Comparison of ENCODE assay signal across 24 cellular contexts in genomic region chr2:150413890-150414289, GRCh38.
"Had no signal": no experiment of that assay in that cellular context is flagged by ENCODE, and none has a peak within 500 bp of the region (broad histone marks: within the 10 kb centered on the region; RNA-seq: fewer than 3 reads in every experiment).

No MANE protein-coding gene starts in this region.

- H3K4me3 Mint-ChIP-seq: activated CD4-positive, alpha-beta memory T cell treated with anti-CD3 and anti-CD28 coated beads for 36 hours; activated CD4-positive, alpha-beta T cell treated with anti-CD3 and anti-CD28 coated beads, Interleukin-2, amount 10 ng/mL, durations not matched to agents 24 days and 14 days; activated naive CD4-positive, alpha-beta T cell treated with anti-CD3 and anti-CD28 coated beads, Interleukin-2, amount 10 ng/mL, durations not matched to agents 7 days and 5 days; activated T-cell treated with anti-CD3 and anti-CD28 coated beads, Interleukin-2, amount 50 U/mL, for 24 hours; effector memory CD8-positive, alpha-beta T cell; naive B cell; nephron progenitor cell had no signal

- DNase-seq: activated CD4-positive, alpha-beta memory T cell treated with anti-CD3 and anti-CD28 coated beads for 36 hours; activated CD8-positive, alpha-beta memory T cell treated with anti-CD3 and anti-CD28 coated beads, Interleukin-2, amount 50 U/mL, for 48 hours; activated gamma-delta T cell; activated naive CD4-positive, alpha-beta T cell treated with anti-CD3 and anti-CD28 coated beads, Interleukin-2, amount 10 ng/mL, durations not matched to agents 7 days and 5 days; activated T-cell treated with anti-CD3 and anti-CD28 coated beads, Interleukin-2, amount 50 U/mL, for 24 hours; amniotic stem cell; brain microvascular endothelial cell; cortex of kidney; effector memory CD8-positive, alpha-beta T cell; hippocampal formation; left cardiac atrium; left ventricle myocardium superior; naive B cell; nephron progenitor cell; right lobe of liver; stimulated activated CD4-positive, alpha-beta T cell treated with anti-CD3 and anti-CD28 coated beads, Interleukin-2, amount 100 ng/mL, for 48 hours; stimulated activated naive CD8-positive, alpha-beta T cell treated with anti-CD3 and anti-CD28 coated beads, Interleukin-15, Interleukin-2, amounts not matched to agents 100 U/mL and 50 U/mL, for 24 hours; WERI-Rb-1 had no signal

- H3K27ac Mint-ChIP-seq: activated CD4-positive, alpha-beta memory T cell treated with anti-CD3 and anti-CD28 coated beads for 36 hours; activated CD4-positive, alpha-beta T cell treated with anti-CD3 and anti-CD28 coated beads, Interleukin-2, amount 10 ng/mL, durations not matched to agents 24 days and 14 days; activated naive CD4-positive, alpha-beta T cell treated with anti-CD3 and anti-CD28 coated beads, Interleukin-2, amount 10 ng/mL, durations not matched to agents 7 days and 5 days; activated T-cell treated with anti-CD3 and anti-CD28 coated beads, Interleukin-2, amount 50 U/mL, for 24 hours; effector memory CD8-positive, alpha-beta T cell; naive B cell; nephron progenitor cell; progenitor cell of endocrine pancreas had no signal

- H3K9me3 ChIP-seq: gastroesophageal sphincter, neutrophil, right lobe of liver, thoracic aorta had no signal

- H3K36me3 Mint-ChIP-seq: activated CD4-positive, alpha-beta memory T cell treated with anti-CD3 and anti-CD28 coated beads for 36 hours; activated naive CD4-positive, alpha-beta T cell treated with anti-CD3 and anti-CD28 coated beads, Interleukin-2, amount 10 ng/mL, durations not matched to agents 7 days and 5 days; naive B cell had no signal

- H3K4me1 Mint-ChIP-seq: activated CD4-positive, alpha-beta T cell treated with anti-CD3 and anti-CD28 coated beads, Interleukin-2, amount 10 ng/mL, durations not matched to agents 24 days and 14 days; activated naive CD4-positive, alpha-beta T cell treated with anti-CD3 and anti-CD28 coated beads, Interleukin-2, amount 10 ng/mL, durations not matched to agents 7 days and 5 days; naive B cell had no signal

- H3K27me3 ChIP-seq: brain microvascular endothelial cell, gastroesophageal sphincter, neutrophil, right lobe of liver had no signal

- H3K27ac ChIP-seq: brain microvascular endothelial cell, gastroesophageal sphincter, neutrophil, right lobe of liver, thoracic aorta, WERI-Rb-1 had no signal

- H3K27me3 Mint-ChIP-seq: activated CD4-positive, alpha-beta memory T cell treated with anti-CD3 and anti-CD28 coated beads for 36 hours; activated CD4-positive, alpha-beta T cell treated with anti-CD3 and anti-CD28 coated beads, Interleukin-2, amount 10 ng/mL, durations not matched to agents 24 days and 14 days; activated naive CD4-positive, alpha-beta T cell treated with anti-CD3 and anti-CD28 coated beads, Interleukin-2, amount 10 ng/mL, durations not matched to agents 7 days and 5 days; activated T-cell treated with anti-CD3 and anti-CD28 coated beads, Interleukin-2, amount 50 U/mL, for 24 hours; effector memory CD8-positive, alpha-beta T cell; naive B cell; progenitor cell of endocrine pancreas had no signal

- H3K9me3 Mint-ChIP-seq: activated CD4-positive, alpha-beta T cell treated with anti-CD3 and anti-CD28 coated beads, Interleukin-2, amount 10 ng/mL, durations not matched to agents 24 days and 14 days; activated T-cell treated with anti-CD3 and anti-CD28 coated beads, Interleukin-2, amount 50 U/mL, for 24 hours had no signal

- H3K4me1 ChIP-seq: right lobe of liver had no signal

- ATAC-seq: activated CD4-positive, CD25-positive, alpha-beta regulatory T cell treated with anti-CD3 and anti-CD28 coated beads, Interleukin-2, amount 50 U/mL, for 24 hours; effector memory CD8-positive, alpha-beta T cell; gastroesophageal sphincter; left cardiac atrium; left ventricle myocardium superior; stimulated activated naive CD8-positive, alpha-beta T cell treated with anti-CD3 and anti-CD28 coated beads, Interleukin-15, Interleukin-2, amounts not matched to agents 100 U/mL and 50 U/mL, for 24 hours had no signal
